Comparison of ENCODE assay signal across 12 cellular contexts in genomic region chr5:1930501-1930879, GRCh38. TPM values are rescaled to one million over a fixed set of nuclear protein-coding genes. Genes with fewer than 3 reads are reported as not detected.
DNase-seq lines count a peak whose midpoint lies in the region; ATAC-seq and TF ChIP-seq lines count a peak whose summit lies in the region.
"Had no signal": no experiment of that assay in that cellular context is flagged by ENCODE, and none has a peak within 500 bp of the region (broad histone marks: within the 10 kb centered on the region; RNA-seq: fewer than 3 reads in every experiment).

No MANE protein-coding gene starts in this region.

- H3K27me3 Mint-ChIP-seq in natural killer cell treated with Interleukin-12 subunit alpha and Interleukin-12 subunit beta and Interleukin-15 and Interleukin-18, amount 100 ng/mL, for 72 hours: peaks cover 0 to 9% of the 10 kb centered on the region in 2 donors
- peaks cover 12 to 16% of the 10 kb centered on the region in 2 donors for H3K27me3 Mint-ChIP-seq in natural killer cell (ENCODE audit: low read depth in 2 of 2)
- H3K27me3 Mint-ChIP-seq in nephron progenitor cell (ENCODE audit: low read depth, poor library complexity): peaks cover 36% of the 10 kb centered on the region

- no peak overlapping the region for H3K27ac Mint-ChIP-seq in natural killer cell treated with Interleukin-12 subunit alpha and Interleukin-12 subunit beta and Interleukin-15 and Interleukin-18, amount 100 ng/mL, for 72 hours
- H3K27ac Mint-ChIP-seq in natural killer cell (no peak overlapping the region), nephron progenitor cell (no peak overlapping the region)
- H3K27ac Mint-ChIP-seq: activated B cell treated with CpG ODN at 0.5 μM for 24 hours; activated naive CD4-positive, alpha-beta T cell treated with anti-CD3 and anti-CD28 coated beads, Interleukin-2, amount 50 U/mL, for 24 hours had no signal

- no peak overlapping the region for H4K91ac ChIP-seq in neuronal stem cell (ENCODE audit: low read depth, low read length, poor library complexity)

- H3K27ac ChIP-seq in neuronal stem cell (replicated peaks; ENCODE audit: low read length): no peak overlapping the region

- H3K14ac ChIP-seq in neuronal stem cell (ENCODE audit: low read length): no peak overlapping the region

- peaks cover 0 to 13% of the 10 kb centered on the region in 2 donors for H3K9me3 ChIP-seq in neuronal stem cell (replicated peaks in 1 of 2; ENCODE audit: control insufficient read depth in 2 of 2, insufficient read depth in 1 of 2, low read depth in 1 of 2, low read length in 2 of 2)

- no peak overlapping the region for H2BK15ac ChIP-seq in neuronal stem cell (ENCODE audit: low read length)

- no peak overlapping the region for H3K4ac ChIP-seq in neuronal stem cell (ENCODE audit: low read length)

- H3K27me3 ChIP-seq in neuronal stem cell (ENCODE audit: control insufficient read depth in 3 of 3, insufficient read depth in 3 of 3, low read depth in 1 of 3, low read length in 3 of 3): peaks cover 0 to 57% (median 27%) of the 10 kb centered on the region in 3 experiments

- DNase-seq in natural killer cell treated with Interleukin-12 subunit alpha and Interleukin-12 subunit beta and Interleukin-15 and Interleukin-18, amount 100 ng/mL, for 72 hours (ENCODE audit: low spot score): no peak
- no peak for DNase-seq in natural killer cell
- peak; percentile 8 for DNase-seq in germinal center (ENCODE audit: low spot score)
- no peak for DNase-seq in neuronal stem cell (ENCODE audit: low spot score)
- DNase-seq in activated naive CD4-positive, alpha-beta T cell treated with anti-CD3 and anti-CD28 coated beads, Interleukin-2, amount 50 U/mL, for 16 hours: no peak
- no peak for DNase-seq in activated effector memory CD4-positive, alpha-beta T cell treated with anti-CD3 and anti-CD28 coated beads, Interleukin-2, amount 50 U/mL, for 16 hours
- no peak for DNase-seq in activated T-cell treated with anti-CD3 and anti-CD28 coated beads, Interleukin-2, amount 50 U/mL, for 48 hours
- DNase-seq in nephron progenitor cell: no peak
- DNase-seq: activated B cell treated with CpG ODN at 0.5 μM for 24 hours; stimulated activated CD4-positive, alpha-beta T cell treated with anti-CD3 and anti-CD28 coated beads, Interleukin-4, amount 100 ng/mL, for 1 hour had no signal

- no peak overlapping the region for H4K8ac ChIP-seq in neuronal stem cell (ENCODE audit: low read depth, low read length)

- H3K4me3 Mint-ChIP-seq in natural killer cell treated with Interleukin-12 subunit alpha and Interleukin-12 subunit beta and Interleukin-15 and Interleukin-18, amount 100 ng/mL, for 72 hours: no peak overlapping the region
- no peak overlapping the region for H3K4me3 Mint-ChIP-seq in natural killer cell
- H3K4me3 Mint-ChIP-seq in nephron progenitor cell: no peak overlapping the region
- H3K4me3 Mint-ChIP-seq: activated B cell treated with CpG ODN at 0.5 μM for 24 hours; activated naive CD4-positive, alpha-beta T cell treated with anti-CD3 and anti-CD28 coated beads, Interleukin-2, amount 50 U/mL, for 24 hours had no signal

- no peak overlapping the region for H2BK12ac ChIP-seq in neuronal stem cell (ENCODE audit: low read length)

- no peak overlapping the region for H2BK120ac ChIP-seq in neuronal stem cell (ENCODE audit: low read depth, low read length)

- peak overlapping the region; percentile 99 for H3K4me2 ChIP-seq in neuronal stem cell (ENCODE audit: insufficient read depth, low read length, poor library complexity, severe bottlenecking)

- peaks cover 0 to 13% of the 10 kb centered on the region in 2 donors for H3K4me1 ChIP-seq in neuronal stem cell (ENCODE audit: control insufficient read depth in 2 of 2, insufficient read depth in 1 of 2, low read depth in 1 of 2, low read length in 2 of 2)

- H3K23ac ChIP-seq in neuronal stem cell (ENCODE audit: low read depth, low read length, poor library complexity): no peak overlapping the region

- no peak overlapping the region for H2BK5ac ChIP-seq in neuronal stem cell (ENCODE audit: low read length)

- no peaks in the 10 kb centered on the region for H3K4me1 Mint-ChIP-seq in natural killer cell treated with Interleukin-12 subunit alpha and Interleukin-12 subunit beta and Interleukin-15 and Interleukin-18, amount 100 ng/mL, for 72 hours (ENCODE audit: low read depth in 2 of 2)
- H3K4me1 Mint-ChIP-seq in natural killer cell (no peaks in the 10 kb centered on the region), nephron progenitor cell (no peaks in the 10 kb centered on the region)
- H3K4me1 Mint-ChIP-seq: activated B cell treated with CpG ODN at 0.5 μM for 24 hours; activated naive CD4-positive, alpha-beta T cell treated with anti-CD3 and anti-CD28 coated beads, Interleukin-2, amount 50 U/mL, for 24 hours had no signal

- no peaks in the 10 kb centered on the region for H3K36me3 Mint-ChIP-seq in natural killer cell treated with Interleukin-12 subunit alpha and Interleukin-12 subunit beta and Interleukin-15 and Interleukin-18, amount 100 ng/mL, for 72 hours
- no peaks in the 10 kb centered on the region for H3K36me3 Mint-ChIP-seq in natural killer cell
- no peaks in the 10 kb centered on the region for H3K36me3 Mint-ChIP-seq in nephron progenitor cell (ENCODE audit: low read depth)
- H3K36me3 Mint-ChIP-seq: activated naive CD4-positive, alpha-beta T cell treated with anti-CD3 and anti-CD28 coated beads, Interleukin-2, amount 50 U/mL, for 24 hours had no signal

- H2AK5ac ChIP-seq in neuronal stem cell (ENCODE audit: low read depth, low read length): no peak overlapping the region

- H3K4me3 ChIP-seq in neuronal stem cell (ENCODE audit: low read length in 2 of 2): peak overlapping the region; percentile 58 to 81

- peak; percentile 5 to 7 for ATAC-seq in natural killer cell treated with Interleukin-12 subunit alpha and Interleukin-12 subunit beta and Interleukin-15 and Interleukin-18, amount 100 ng/mL, for 72 hours
- ATAC-seq in natural killer cell: no peak

- peak overlapping the region; percentile 97 for H3K18ac ChIP-seq in neuronal stem cell (ENCODE audit: low read length)

- TF ChIP-seq CTCF in natural killer cell (IDR thresholded peaks at IDR 0.05): no peak
- TF ChIP-seq CTCF in nephron progenitor cell (IDR thresholded peaks at IDR 0.05): no peak

- intact Hi-C loops in natural killer cell (cut with micrococcal nuclease): no loop called here

- H3K9me3 Mint-ChIP-seq in natural killer cell treated with Interleukin-12 subunit alpha and Interleukin-12 subunit beta and Interleukin-15 and Interleukin-18, amount 100 ng/mL, for 72 hours: no peaks in the 10 kb centered on the region
- H3K9me3 Mint-ChIP-seq in natural killer cell (no peaks in the 10 kb centered on the region), nephron progenitor cell (no peaks in the 10 kb centered on the region)
- H3K9me3 Mint-ChIP-seq: activated B cell treated with CpG ODN at 0.5 μM for 24 hours; activated naive CD4-positive, alpha-beta T cell treated with anti-CD3 and anti-CD28 coated beads, Interleukin-2, amount 50 U/mL, for 24 hours had no signal

- no CpG with 5 or more reads among the region's 27 CpGs for WGBS in neuronal stem cell (ENCODE audit: extremely low coverage in 2 of 2, insufficient read length in 2 of 2, insufficient replicate concordance in 1 of 2), 2 donors

- peak overlapping the region; percentile 89 for H3K9ac ChIP-seq in neuronal stem cell (ENCODE audit: low read depth, low read length, poor library complexity)

- peak overlapping the region; percentile 94 for H2AFZ ChIP-seq in neuronal stem cell (ENCODE audit: low read length)

- peaks cover 0 to 3% of the 10 kb centered on the region in 2 donors for H3K36me3 ChIP-seq in neuronal stem cell (replicated peaks in 1 of 2; ENCODE audit: control insufficient read depth in 2 of 2, insufficient read depth in 2 of 2, low read length in 2 of 2)

- peaks cover 4% of the 10 kb centered on the region for H3K79me1 ChIP-seq in neuronal stem cell (ENCODE audit: low read depth, low read length)

RNA-seq across cellular contexts. Expression of gene IRX4, which starts 47.8 kb away (rescaled TPM):
- not detected for total RNA-seq in natural killer cell treated with Interleukin-12 subunit alpha and Interleukin-12 subunit beta and Interleukin-15 and Interleukin-18, amount 100 ng/mL, for 72 hours
- total RNA-seq in natural killer cell: not detected
- polyA plus RNA-seq in neuronal stem cell (2013, experiment 1 of 2): not detected
- 0.01 TPM for polyA plus RNA-seq in neuronal stem cell (2013, experiment 2 of 2)
- total RNA-seq: activated B cell treated with CpG ODN at 0.5 μM for 24 hours, OCI-LY7 had no signal

Comparison
In these comparisons a context has a peak if more than half of its experiments do, and no peak if none do; other contexts are left out.
1. ATAC-seq: peak in natural killer cell treated with Interleukin-12 subunit alpha and Interleukin-12 subunit beta and Interleukin-15 and Interleukin-18, amount 100 ng/mL, for 72 hours (2 of 2); none in natural killer cell (0 of 3).